8 cellular contexts compared by ENCODE assay signal in the genomic region with DNA sequence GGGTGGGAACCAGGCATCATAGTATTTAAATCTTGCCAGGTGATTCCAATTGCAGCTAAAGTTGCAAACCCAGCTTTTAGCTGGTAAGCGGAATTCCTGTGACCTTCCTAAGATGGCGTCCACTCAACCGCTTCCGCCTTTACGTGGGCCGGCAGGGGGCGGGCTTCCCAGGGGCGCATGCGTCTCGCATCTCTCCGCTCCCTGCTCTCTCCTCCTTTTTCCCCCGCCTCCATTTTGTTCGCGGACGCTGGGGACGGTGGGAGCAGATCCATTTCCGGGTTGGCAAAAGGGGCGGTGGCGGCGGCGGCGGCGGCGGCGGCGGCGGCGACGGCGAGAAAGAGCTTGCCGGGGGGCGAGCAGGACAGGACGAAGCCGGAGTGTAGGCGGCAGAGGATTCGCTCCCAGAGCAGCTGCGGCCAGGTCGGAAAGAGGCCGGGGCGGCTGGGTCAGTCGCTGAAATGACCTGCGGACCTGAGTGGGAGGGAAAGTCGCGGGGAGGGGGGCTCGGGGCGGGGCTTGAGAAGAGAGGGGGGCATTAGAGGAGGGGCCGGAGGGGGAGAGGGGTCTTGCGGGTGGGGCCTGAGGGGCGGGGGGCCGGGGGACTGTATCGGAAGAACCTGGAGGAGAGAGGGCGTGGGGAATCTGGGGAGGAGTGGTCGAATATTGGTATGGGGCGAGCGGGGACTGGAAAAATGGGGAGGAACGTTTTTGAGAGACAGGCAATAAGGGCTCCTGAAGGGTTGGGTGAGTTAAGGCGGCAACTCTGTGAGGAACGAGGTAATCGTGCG. TPM values are rescaled to one million over a fixed set of nuclear protein-coding genes. Genes with fewer than 3 reads are reported as not detected.
DNase-seq lines count a peak whose midpoint lies in the region; ATAC-seq, FAIRE-seq and TF ChIP-seq lines count a peak whose summit lies in the region.

A gene with protein sequence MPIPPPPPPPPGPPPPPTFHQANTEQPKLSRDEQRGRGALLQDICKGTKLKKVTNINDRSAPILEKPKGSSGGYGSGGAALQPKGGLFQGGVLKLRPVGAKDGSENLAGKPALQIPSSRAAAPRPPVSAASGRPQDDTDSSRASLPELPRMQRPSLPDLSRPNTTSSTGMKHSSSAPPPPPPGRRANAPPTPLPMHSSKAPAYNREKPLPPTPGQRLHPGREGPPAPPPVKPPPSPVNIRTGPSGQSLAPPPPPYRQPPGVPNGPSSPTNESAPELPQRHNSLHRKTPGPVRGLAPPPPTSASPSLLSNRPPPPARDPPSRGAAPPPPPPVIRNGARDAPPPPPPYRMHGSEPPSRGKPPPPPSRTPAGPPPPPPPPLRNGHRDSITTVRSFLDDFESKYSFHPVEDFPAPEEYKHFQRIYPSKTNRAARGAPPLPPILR (plus strand): TSS at position 232 of the 788 bp plus-strand sequence. CDS start 37,156 bp downstream, outside the sequence.

- peaks cover 9% of the 10 kb centered on the region for H3K36me3 Mint-ChIP-seq in activated B cell treated with CpG ODN at 0.5 μM for 24 hours (ENCODE audit: low read depth)

- intact Hi-C loops in activated B cell treated with CpG ODN at 0.5 μM for 24 hours (cut with micrococcal nuclease) = loop anchor here (1.0 to 5.0 kb wide), 5 partner anchors 68 to 1468 kb away; a partner anchor contains a TSS

- H3K4me3 Mint-ChIP-seq in activated B cell treated with CpG ODN at 0.5 μM for 24 hours = peak within 1 kb of the TSS; percentile 97

- H3K4me3 ChIP-seq in AG04450 (ENCODE audit: low read depth, low read length) = peak within 1 kb of the TSS; percentile 96

- peak; percentile 78 for ATAC-seq in GM18873 (IDR thresholded peaks at IDR 0.05; ENCODE audit: low FRiP score, unreplicated experiment)
- ATAC-seq in HG03175 (IDR thresholded peaks at IDR 0.05; ENCODE audit: unreplicated experiment) = peak; percentile 86
- peak; percentile 88 for ATAC-seq in activated B cell treated with CpG ODN at 0.5 μM for 24 hours (ENCODE audit: low read depth)

- no peaks in the 10 kb centered on the region for H3K9me3 Mint-ChIP-seq in activated B cell treated with CpG ODN at 0.5 μM for 24 hours

- no peaks in the 10 kb centered on the region for H3K27me3 Mint-ChIP-seq in activated B cell treated with CpG ODN at 0.5 μM for 24 hours

- CTCF ChIA-PET in AG04450 (lab: Charles Lee) = interaction anchor here (0.6 to 3.4 kb wide), 45 partner anchors 10 to 983 kb away, joined by 3 to 41 read pairs (median 5); a partner anchor contains a TSS
- CTCF ChIA-PET in activated B cell treated with CpG ODN at 0.5 μM for 24 hours (lab: Charles Lee) = interaction anchor here (0.7 to 2.5 kb wide), 8 partner anchors 17 to 144 kb away, joined by 3 to 13 read pairs (median 6); a partner anchor contains a TSS

- H3K27me3 ChIP-seq in AG04450 (ENCODE audit: control insufficient read depth, insufficient read depth, low read length) = no peaks in the 10 kb centered on the region

- peak; percentile 79 for TF ChIP-seq CTCF in AG04450 (IDR thresholded peaks at IDR 0.05; ENCODE audit: low read depth, low read length)
- no peak for TF ChIP-seq CTCF in activated B cell treated with CpG ODN at 0.5 μM for 24 hours (IDR thresholded peaks at IDR 0.05)

- H3K9me3 ChIP-seq in AG04450 (ENCODE audit: control insufficient read depth, insufficient read depth, low read length) = no peaks in the 10 kb centered on the region

- H3K27ac ChIP-seq in AG04450 (ENCODE audit: low read depth, low read length) = peak within 1 kb of the TSS; percentile 91

- POLR2A ChIA-PET in AG04450 (lab: Yijun Ruan, JAX) = interaction anchor here (0.7 to 1.4 kb wide), 8 partner anchors 10 to 79 kb away, joined by 3 to 9 read pairs (median 4); a partner anchor contains a TSS
- POLR2A ChIA-PET in activated B cell treated with CpG ODN at 0.5 μM for 24 hours (lab: Charles Lee) = interaction anchor here (0.7 to 2.7 kb wide), 21 partner anchors 10 to 1470 kb away, joined by 3 to 15 read pairs (median 4); a partner anchor contains a TSS

- peak; percentile 58 for FAIRE-seq in islet of Langerhans (lab: Jason Lieb, UNC)

- peak; percentile 89 for DNase-seq in AG04450 (ENCODE audit: low read depth, low spot score)
- peak; percentile 98 for DNase-seq in NCI-H345 (lab: John Stamatoyannopoulos, UW)
- peak; percentile 92 for DNase-seq in activated B cell treated with CpG ODN at 0.5 μM for 24 hours
- peak; percentile 96 for DNase-seq in central memory CD4-positive, alpha-beta T cell
- peak; percentile 94 for DNase-seq in stimulated activated CD4-positive, alpha-beta T cell treated with anti-CD3 and anti-CD28 coated beads, Interleukin-12 subunit alpha, Interleukin-12 subunit beta, amount 100 ng/mL, for 4 hours

- H3K27ac Mint-ChIP-seq in activated B cell treated with CpG ODN at 0.5 μM for 24 hours = peak within 1 kb of the TSS; percentile 100

- peaks cover 30% of the 10 kb centered on the region for H3K4me1 Mint-ChIP-seq in activated B cell treated with CpG ODN at 0.5 μM for 24 hours

RNA-seq across cellular contexts. Expression of the gene that starts here (rescaled TPM):
- 8.1 and 8.6 TPM in 2 replicates for polyA plus RNA-seq in AG04450 (2011; rRNA removed)
- polyA minus RNA-seq in AG04450 (2011; rRNA and poly(A)+ RNA removed) = 8.0 and 9.2 TPM in 2 replicates
- total RNA-seq in activated B cell treated with CpG ODN at 0.5 μM for 24 hours = 28.4 and 32.9 TPM in 2 replicates

Comparison
In these comparisons a context has a peak if more than half of its experiments do, and no peak if none do; other contexts are left out.
1. Peak in every context shown above with its lines: DNase-seq, ATAC-seq, H3K4me3 ChIP-seq and H3K27ac ChIP-seq.